ENCODE assay signal across 20 cellular contexts in the genomic region with DNA sequence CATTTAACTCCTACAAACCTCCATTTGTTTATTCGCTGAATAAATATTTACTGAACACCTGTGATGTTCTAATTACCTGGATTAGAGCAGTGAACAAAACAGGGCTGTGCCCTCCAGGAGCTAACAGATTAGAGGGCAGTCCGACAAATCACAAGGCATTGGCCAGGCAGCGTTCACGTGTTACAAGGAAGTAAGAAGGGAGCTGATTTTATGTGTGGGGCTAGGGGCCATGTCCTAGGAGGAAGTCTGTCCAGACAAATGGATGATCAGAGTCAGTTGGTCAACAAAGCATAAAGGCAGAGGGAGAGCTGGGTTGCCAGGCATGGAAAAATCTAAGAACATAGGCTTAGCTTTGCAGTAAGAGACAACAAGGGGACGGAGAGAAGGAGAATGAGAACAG. TPM values are rescaled to one million over a fixed set of nuclear protein-coding genes. Genes with fewer than 3 reads are reported as not detected.
DNase-seq lines count a peak whose midpoint lies in the region; ATAC-seq and TF ChIP-seq lines count a peak whose summit lies in the region.
"Had no signal": no experiment of that assay in that cellular context is flagged by ENCODE, and none has a peak within 500 bp of the region (broad histone marks: within the 10 kb centered on the region; RNA-seq: fewer than 3 reads in every experiment).

No MANE protein-coding gene starts in this region.

- H3K27ac ChIP-seq in gastrocnemius medialis, result no peak overlapping the region

- no peak for ATAC-seq in HG03378 (IDR thresholded peaks at IDR 0.05; ENCODE audit: unreplicated experiment)
- ATAC-seq in activated naive CD8-positive, alpha-beta T cell treated with anti-CD3 and anti-CD28 coated beads, Interleukin-2, amount 50 U/mL, for 24 hours, result no peak
- no peak for ATAC-seq in gastrocnemius medialis

- H3K27me3 Mint-ChIP-seq in endothelial cell (ENCODE audit: unreplicated experiment) (peaks cover 3% of the 10 kb centered on the region), neural crest cell (ENCODE audit: low read depth) (peaks cover 3% of the 10 kb centered on the region)
- peaks cover 4% of the 10 kb centered on the region for H3K27me3 Mint-ChIP-seq in activated naive CD8-positive, alpha-beta T cell treated with anti-CD3 and anti-CD28 coated beads, Interleukin-2, amount 50 U/mL, for 24 hours

- H3K4me1 ChIP-seq in gastrocnemius medialis, result no peaks in the 10 kb centered on the region

- H3K27me3 ChIP-seq in gastrocnemius medialis, result peaks cover 0 to 9% (median 4%) of the 10 kb centered on the region in 3 donors

- intact Hi-C loops in gastrocnemius medialis (cut with DNase I; ENCODE audit: low total_unique reads), result no loop called here

- H3K4me3 Mint-ChIP-seq in endothelial cell (ENCODE audit: unreplicated experiment) (peak overlapping the region; percentile 5), neural crest cell (no peak overlapping the region)
- H3K4me3 Mint-ChIP-seq in activated naive CD8-positive, alpha-beta T cell treated with anti-CD3 and anti-CD28 coated beads, Interleukin-2, amount 50 U/mL, for 24 hours, result no peak overlapping the region
- H3K4me3 Mint-ChIP-seq: B cell had no signal

- no peaks in the 10 kb centered on the region for H3K9me3 Mint-ChIP-seq in endothelial cell (ENCODE audit: unreplicated experiment)
- no peaks in the 10 kb centered on the region for H3K9me3 Mint-ChIP-seq in neural crest cell
- peaks cover 3% of the 10 kb centered on the region for H3K9me3 Mint-ChIP-seq in activated naive CD8-positive, alpha-beta T cell treated with anti-CD3 and anti-CD28 coated beads, Interleukin-2, amount 50 U/mL, for 24 hours

- no peak for TF ChIP-seq POLR2A in gastrocnemius medialis (IDR thresholded peaks at IDR 0.05)

- peak overlapping the region; percentile 52 for H3K27ac Mint-ChIP-seq in endothelial cell (ENCODE audit: unreplicated experiment)
- peak overlapping the region; percentile 16 for H3K27ac Mint-ChIP-seq in neural crest cell (ENCODE audit: unreplicated experiment)
- no peak overlapping the region for H3K27ac Mint-ChIP-seq in activated naive CD8-positive, alpha-beta T cell treated with anti-CD3 and anti-CD28 coated beads, Interleukin-2, amount 50 U/mL, for 24 hours
- H3K27ac Mint-ChIP-seq: B cell; CD4-positive, alpha-beta memory T cell had no signal

- in situ Hi-C loops in gastrocnemius medialis (cut with MboI; ENCODE audit: low sequenced_read_pairs in 4 of 4), result loop anchor here in 2 of 4 donors (25.0 kb wide), 1 partner anchor 352 kb away; no protein-coding TSS in a partner anchor

- peak; percentile 8 for DNase-seq in NCI-H82 (lab: John Stamatoyannopoulos, UW)
- no peak for DNase-seq in NCI-H82 treated with DMSO at 0.1 percent for 48 hours (lab: John Stamatoyannopoulos, UW; ENCODE audit: unreplicated experiment)
- peak; percentile 50 for DNase-seq in NCI-H69 (lab: John Stamatoyannopoulos, UW)
- DNase-seq in endothelial cell (ENCODE audit: low spot score), result no peak
- no peak for DNase-seq in neural crest cell (ENCODE audit: low read depth, low spot score)
- DNase-seq in activated naive CD8-positive, alpha-beta T cell treated with anti-CD3 and anti-CD28 coated beads, Interleukin-2, amount 50 U/mL, for 24 hours, result no peak
- DNase-seq in gastrocnemius medialis, result no peak
- DNase-seq: C1 segment of cervical spinal cord; Calu3; CD4-positive, alpha-beta memory T cell; COR-L47; DMS53; DMS79 treated with DMSO at 0.1 percent for 48 hours; GF-D8; GOT3; H7; HCEC 1CT had no signal

- H3K4me3 ChIP-seq in gastrocnemius medialis, result no peak overlapping the region

- H3K36me3 ChIP-seq in gastrocnemius medialis, result no peaks in the 10 kb centered on the region

- no peak for TF ChIP-seq CTCF in endothelial cell (IDR thresholded peaks at IDR 0.05; ENCODE audit: unreplicated experiment)
- TF ChIP-seq CTCF in neural crest cell (conservative IDR thresholded peaks at IDR 0.05), result no peak
- TF ChIP-seq CTCF in gastrocnemius medialis (IDR thresholded peaks at IDR 0.05 in 4 of 5, conservative IDR thresholded peaks at IDR 0.05 in 1 of 5), result no peak

- H3K4me1 Mint-ChIP-seq in endothelial cell (ENCODE audit: unreplicated experiment), result peaks cover 19% of the 10 kb centered on the region
- H3K4me1 Mint-ChIP-seq in neural crest cell, result peaks cover 25% of the 10 kb centered on the region
- H3K4me1 Mint-ChIP-seq in activated naive CD8-positive, alpha-beta T cell treated with anti-CD3 and anti-CD28 coated beads, Interleukin-2, amount 50 U/mL, for 24 hours, result peaks cover 21% of the 10 kb centered on the region

- H3K36me3 Mint-ChIP-seq in endothelial cell (ENCODE audit: low read depth, unreplicated experiment), result peaks cover 11% of the 10 kb centered on the region
- H3K36me3 Mint-ChIP-seq in neural crest cell (ENCODE audit: low read depth), result no peaks in the 10 kb centered on the region
- no peaks in the 10 kb centered on the region for H3K36me3 Mint-ChIP-seq in activated naive CD8-positive, alpha-beta T cell treated with anti-CD3 and anti-CD28 coated beads, Interleukin-2, amount 50 U/mL, for 24 hours (ENCODE audit: low read depth)
- H3K36me3 Mint-ChIP-seq: CD4-positive, alpha-beta memory T cell had no signal

- no peaks in the 10 kb centered on the region for H3K9me3 ChIP-seq in gastrocnemius medialis

RNA-seq across cellular contexts. Expression of a gene that starts 57.3 kb away (rescaled TPM):
- 151 TPM for total RNA-seq in endothelial cell (ENCODE audit: unreplicated experiment)
- 16.9 and 17.4 TPM in 2 replicates for total RNA-seq in neural crest cell
- 10 to 100 TPM in 1 of 4 donors, 1 to 10 TPM in 3; 7.5 to 17.5 (median 9.3) TPM for total RNA-seq in gastrocnemius medialis
- total RNA-seq: CD4-positive, alpha-beta memory T cell; G401 had no signal

Comparison
In these comparisons a context has a peak if more than half of its experiments do, and no peak if none do; other contexts are left out.
1. DNase-seq: peak in NCI-H82 (single experiment) and NCI-H69 (single experiment); none in NCI-H82 treated with DMSO at 0.1 percent for 48 hours (single experiment), endothelial cell (single experiment), neural crest cell (single experiment), activated naive CD8-positive, alpha-beta T cell treated with anti-CD3 and anti-CD28 coated beads, Interleukin-2, amount 50 U/mL, for 24 hours (single experiment) and gastrocnemius medialis (0 of 2).